11 cellular contexts compared by ENCODE assay signal in genomic region chr9:138006576-138007233, GRCh38.
"Had no signal": no experiment of that assay in that cellular context is flagged by ENCODE, and none has a peak within 500 bp of the region (broad histone marks: within the 10 kb centered on the region; RNA-seq: fewer than 3 reads in every experiment).

No MANE protein-coding gene starts in this region.

- H3K27ac ChIP-seq: body of pancreas, ovary, skin epidermis, tibial nerve had no signal

- H3K27me3 ChIP-seq: body of pancreas, ovary, tibial nerve had no signal

- H3K27ac Mint-ChIP-seq: activated naive CD4-positive, alpha-beta T cell treated with anti-CD3 and anti-CD28 coated beads, Interleukin-2, amount 50 U/mL, for 72 hours had no signal

- H3K4me3 Mint-ChIP-seq: central memory CD8-positive, alpha-beta T cell had no signal

- H3K36me3 Mint-ChIP-seq: activated naive CD4-positive, alpha-beta T cell treated with anti-CD3 and anti-CD28 coated beads, Interleukin-2, amount 50 U/mL, for 72 hours had no signal

- H3K4me3 ChIP-seq: body of pancreas, ovary, skin epidermis, tibial nerve had no signal

- H3K36me3 ChIP-seq: ovary, tibial nerve had no signal

- H3K4me1 ChIP-seq: body of pancreas, tibial nerve had no signal

- DNase-seq: amniotic stem cell, body of pancreas, erythroblast, hippocampal formation, mesendoderm, SW 1271 had no signal

- H3K9me3 ChIP-seq: body of pancreas, ovary, tibial nerve had no signal

- H3K4me1 Mint-ChIP-seq: central memory CD8-positive, alpha-beta T cell had no signal

- ATAC-seq: activated naive CD4-positive, alpha-beta T cell treated with anti-CD3 and anti-CD28 coated beads, Interleukin-2, amount 50 U/mL, for 72 hours; body of pancreas had no signal
